ENCODE assay signal across 30 cellular contexts in the genomic region with DNA sequence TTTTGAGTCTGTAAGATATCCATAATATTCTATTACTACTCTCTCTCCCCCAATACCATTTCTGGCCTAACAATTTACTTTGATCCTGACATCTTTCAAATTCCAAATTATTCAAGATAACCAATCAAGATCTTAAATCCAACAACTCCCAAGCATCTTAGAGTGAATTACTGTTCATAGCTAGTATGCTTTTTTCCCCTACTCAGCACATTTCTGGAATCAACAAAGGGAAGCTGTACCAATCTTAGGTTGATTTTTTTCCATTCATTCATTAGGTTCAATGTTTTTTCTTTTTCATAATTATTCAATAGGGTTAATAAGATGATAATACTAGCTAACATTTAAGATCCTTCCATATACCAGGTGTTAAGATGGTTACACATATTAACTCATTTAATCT.
"Had no signal": no experiment of that assay in that cellular context is flagged by ENCODE, and none has a peak within 500 bp of the region (broad histone marks: within the 10 kb centered on the region; RNA-seq: fewer than 3 reads in every experiment).

No MANE protein-coding gene starts in this region.

- ATAC-seq: effector memory CD8-positive, alpha-beta T cell; heart right ventricle; left cardiac atrium; left lung; mucosa of descending colon; natural killer cell treated with Interleukin-12 subunit alpha and Interleukin-12 subunit beta and Interleukin-15 and Interleukin-18, amount 100 ng/mL, for 72 hours; stimulated activated effector memory CD8-positive, alpha-beta T cell treated with anti-CD3 and anti-CD28 coated beads, Interleukin-12 subunit alpha, Interleukin-12 subunit beta, amount 100 ng/mL, for 72 hours had no signal

- H3K27me3 ChIP-seq: esophagus squamous epithelium, heart right ventricle, left lung, neural progenitor cell, right atrium auricular region, sigmoid colon, tibial nerve, upper lobe of left lung had no signal

- H3K79me2 ChIP-seq: parathyroid adenoma had no signal

- H3K4me2 ChIP-seq: neural progenitor cell had no signal

- H3K27me3 Mint-ChIP-seq: effector memory CD8-positive, alpha-beta T cell; naive B cell; natural killer cell treated with Interleukin-12 subunit alpha and Interleukin-12 subunit beta and Interleukin-15 and Interleukin-18, amount 100 ng/mL, for 72 hours; stimulated activated naive CD8-positive, alpha-beta T cell treated with anti-CD3 and anti-CD28 coated beads, Interleukin-15, Interleukin-2, amounts not matched to agents 100 ng/mL and 50 ng/mL, for 24 hours had no signal

- DNase-seq: cortex of kidney; effector memory CD8-positive, alpha-beta T cell; erythroblast; esophagus squamous epithelium; foreskin melanocyte; glutamatergic neuron; heart right ventricle; hippocampal formation; left cardiac atrium; left lung; mesenchymal stem cell; mucosa of descending colon; naive B cell; sigmoid colon; stimulated activated CD4-positive, alpha-beta T cell treated with anti-CD3 and anti-CD28 coated beads, Interleukin-2, amount 100 ng/mL, for 24 hours; stimulated activated CD4-positive, alpha-beta T cell treated with anti-CD3 and anti-CD28 coated beads, Interleukin-4, amount 100 ng/mL, for 24 hours; upper lobe of left lung had no signal

- H3K4me3 ChIP-seq: esophagus squamous epithelium, heart right ventricle, left lung, mucosa of descending colon, neural progenitor cell, prostate gland, right atrium auricular region, sigmoid colon, thoracic aorta, tibial nerve, upper lobe of left lung had no signal

- H3K36me3 ChIP-seq: prostate gland had no signal

- H3K9ac ChIP-seq: neural progenitor cell, parathyroid adenoma had no signal

- H3K27ac ChIP-seq: esophagus squamous epithelium, heart right ventricle, left lung, neural progenitor cell, parathyroid adenoma, prostate gland, right atrium auricular region, sigmoid colon, thoracic aorta, tibial nerve, upper lobe of left lung had no signal

- H3K4me3 Mint-ChIP-seq: effector memory CD8-positive, alpha-beta T cell; mesothelial cell of epicardium; naive B cell; natural killer cell treated with Interleukin-12 subunit alpha and Interleukin-12 subunit beta and Interleukin-15 and Interleukin-18, amount 100 ng/mL, for 72 hours; neural progenitor cell; stimulated activated effector memory CD8-positive, alpha-beta T cell treated with anti-CD3 and anti-CD28 coated beads, Interleukin-12 subunit alpha, Interleukin-12 subunit beta, amount 100 ng/mL, for 72 hours; stimulated activated naive CD8-positive, alpha-beta T cell treated with anti-CD3 and anti-CD28 coated beads, Interleukin-15, Interleukin-2, amounts not matched to agents 100 ng/mL and 50 ng/mL, for 24 hours had no signal

- H3K27ac Mint-ChIP-seq: effector memory CD8-positive, alpha-beta T cell; mesothelial cell of epicardium; natural killer cell treated with Interleukin-12 subunit alpha and Interleukin-12 subunit beta and Interleukin-15 and Interleukin-18, amount 100 ng/mL, for 72 hours; neural progenitor cell; stimulated activated effector memory CD8-positive, alpha-beta T cell treated with anti-CD3 and anti-CD28 coated beads, Interleukin-12 subunit alpha, Interleukin-12 subunit beta, amount 100 ng/mL, for 72 hours; stimulated activated naive CD8-positive, alpha-beta T cell treated with anti-CD3 and anti-CD28 coated beads, Interleukin-15, Interleukin-2, amounts not matched to agents 100 ng/mL and 50 ng/mL, for 24 hours had no signal

- H2AFZ ChIP-seq: neural progenitor cell, parathyroid adenoma had no signal

- H3K9me3 ChIP-seq: esophagus squamous epithelium, heart right ventricle, left lung, mucosa of descending colon, prostate gland, right atrium auricular region, sigmoid colon, thoracic aorta, tibial nerve, upper lobe of left lung had no signal

- H3K9me3 Mint-ChIP-seq: effector memory CD8-positive, alpha-beta T cell; mesothelial cell of epicardium; naive B cell; natural killer cell treated with Interleukin-12 subunit alpha and Interleukin-12 subunit beta and Interleukin-15 and Interleukin-18, amount 100 ng/mL, for 72 hours; neural progenitor cell; stimulated activated effector memory CD8-positive, alpha-beta T cell treated with anti-CD3 and anti-CD28 coated beads, Interleukin-12 subunit alpha, Interleukin-12 subunit beta, amount 100 ng/mL, for 72 hours; stimulated activated naive CD8-positive, alpha-beta T cell treated with anti-CD3 and anti-CD28 coated beads, Interleukin-15, Interleukin-2, amounts not matched to agents 100 ng/mL and 50 ng/mL, for 24 hours had no signal

- FAIRE-seq: endometrium, islet of Langerhans, urothelium cell line had no signal

- H3K4me1 ChIP-seq: esophagus squamous epithelium, heart right ventricle, left lung, neural progenitor cell, parathyroid adenoma, prostate gland, right atrium auricular region, sigmoid colon, tibial nerve, upper lobe of left lung had no signal

- H3K4me1 Mint-ChIP-seq: mesothelial cell of epicardium; naive B cell; neural progenitor cell; stimulated activated effector memory CD8-positive, alpha-beta T cell treated with anti-CD3 and anti-CD28 coated beads, Interleukin-12 subunit alpha, Interleukin-12 subunit beta, amount 100 ng/mL, for 72 hours had no signal
